Comparison of ENCODE assay signal across 18 cellular contexts in the genomic region with DNA sequence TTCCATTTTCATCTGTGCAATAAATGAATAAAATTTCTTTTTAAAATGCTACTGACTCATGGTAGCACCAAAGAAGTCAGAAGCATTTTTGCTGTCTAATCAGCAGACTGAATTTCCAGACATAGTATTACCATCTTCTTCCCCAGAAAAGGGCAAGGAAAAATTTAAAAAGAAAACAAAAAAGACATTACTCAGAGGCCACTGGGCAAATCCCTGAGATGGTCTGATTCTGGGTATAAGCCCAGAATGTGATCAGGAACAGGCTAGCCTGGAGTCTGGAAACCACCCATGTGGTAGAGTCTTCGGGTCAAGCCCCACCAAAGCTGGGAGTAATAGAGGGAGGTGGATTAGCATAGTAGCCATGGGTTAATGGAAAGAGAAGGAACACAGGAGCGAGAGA.
DNase-seq lines count a peak whose midpoint lies in the region; ATAC-seq and TF ChIP-seq lines count a peak whose summit lies in the region.
"Had no signal": no experiment of that assay in that cellular context is flagged by ENCODE, and none has a peak within 500 bp of the region (broad histone marks: within the 10 kb centered on the region; RNA-seq: fewer than 3 reads in every experiment).

No MANE protein-coding gene starts in this region.

- H3K4me1 ChIP-seq in adipocyte (ENCODE audit: control insufficient read depth, insufficient read depth, low read length) = peaks cover 6% of the 10 kb centered on the region
- peaks cover 0 to 5% of the 10 kb centered on the region in 2 donors for H3K4me1 ChIP-seq in naive thymus-derived CD4-positive, alpha-beta T cell (ENCODE audit: control insufficient read depth in 2 of 2, insufficient read depth in 2 of 2, low read length in 2 of 2)
- H3K4me1 ChIP-seq: A549, BE2C had no signal

- no peak overlapping the region for H3K27ac Mint-ChIP-seq in naive thymus-derived CD4-positive, alpha-beta T cell
- H3K27ac Mint-ChIP-seq: CD8-positive, alpha-beta T cell had no signal

- no peak overlapping the region for H3K9ac ChIP-seq in adipocyte (ENCODE audit: low read length)

- H3K27me3 ChIP-seq in adipocyte (replicated peaks; ENCODE audit: control insufficient read depth, insufficient read depth, low read length) = no peaks in the 10 kb centered on the region
- H3K27me3 ChIP-seq in naive thymus-derived CD4-positive, alpha-beta T cell (ENCODE audit: control insufficient read depth in 2 of 2, insufficient read depth in 2 of 2, low read length in 2 of 2) = no peaks in the 10 kb centered on the region
- H3K27me3 ChIP-seq: BE2C had no signal

- DNase-seq in AG09309 (ENCODE audit: low read depth) = peak; percentile 33
- peak; percentile 20 for DNase-seq in EL
- peak; percentile 16 for DNase-seq in adipocyte (ENCODE audit: low read depth)
- DNase-seq in fibroblast of the aortic adventitia (ENCODE audit: low read depth) = peak; percentile 40
- no peak for DNase-seq in naive thymus-derived CD4-positive, alpha-beta T cell
- DNase-seq: BE2C; Calu3; CD8-positive, alpha-beta T cell; HCEC 1CT; KBM-7; NCI-H1105 treated with DMSO at 0.1 percent for 48 hours; NCI-H1694; NCI-H2081 treated with DMSO at 0.1 percent for 48 hours had no signal

- peaks cover 0 to 7% (median 0%) of the 10 kb centered on the region in 11 donors for H3K9me3 Mint-ChIP-seq in naive thymus-derived CD4-positive, alpha-beta T cell
- H3K9me3 Mint-ChIP-seq: CD8-positive, alpha-beta T cell had no signal

- H3K4me1 Mint-ChIP-seq in naive thymus-derived CD4-positive, alpha-beta T cell = peaks cover 7 to 33% (median 15%) of the 10 kb centered on the region in 7 donors

- H3K9me3 ChIP-seq in adipocyte (ENCODE audit: control insufficient read depth, low read length) = no peaks in the 10 kb centered on the region
- no peaks in the 10 kb centered on the region for H3K9me3 ChIP-seq in naive thymus-derived CD4-positive, alpha-beta T cell (ENCODE audit: control insufficient read depth in 2 of 3, low read length in 3 of 3)
- H3K9me3 ChIP-seq: A549, BE2C had no signal

- H3K27me3 Mint-ChIP-seq in naive thymus-derived CD4-positive, alpha-beta T cell = no peaks in the 10 kb centered on the region

- H3K4me3 ChIP-seq in AG09309 (ENCODE audit: control insufficient read depth, low read depth, low read length) (no peak overlapping the region), adipocyte (ENCODE audit: low read length) (no peak overlapping the region), fibroblast of the aortic adventitia (ENCODE audit: low read depth, low read length) (no peak overlapping the region)
- no peak overlapping the region for H3K4me3 ChIP-seq in naive thymus-derived CD4-positive, alpha-beta T cell (ENCODE audit: low read length)
- H3K4me3 ChIP-seq: A549 had no signal

- intact Hi-C loops in naive thymus-derived CD4-positive, alpha-beta T cell (cut with micrococcal nuclease) = no loop called here

- no peak overlapping the region for H3K4me3 Mint-ChIP-seq in naive thymus-derived CD4-positive, alpha-beta T cell
- H3K4me3 Mint-ChIP-seq: CD8-positive, alpha-beta T cell had no signal

- H3K36me3 Mint-ChIP-seq in naive thymus-derived CD4-positive, alpha-beta T cell = peaks cover 0 to 11% (median 3%) of the 10 kb centered on the region in 5 donors
- H3K36me3 Mint-ChIP-seq: CD8-positive, alpha-beta T cell had no signal

- POLR2A ChIA-PET in naive thymus-derived CD4-positive, alpha-beta T cell (lab: Charles Lee) = no interaction called here

- CTCF ChIA-PET in naive thymus-derived CD4-positive, alpha-beta T cell (lab: Charles Lee) = no interaction called here

- ATAC-seq in HG03520 (IDR thresholded peaks at IDR 0.05; ENCODE audit: unreplicated experiment) (no peak), HG02885 (IDR thresholded peaks at IDR 0.05; ENCODE audit: poor library complexity, unreplicated experiment) (no peak)
- ATAC-seq in naive thymus-derived CD4-positive, alpha-beta T cell = no peak
- ATAC-seq: A549; CD8-positive, alpha-beta T cell; HepG2; Panc1 had no signal

- TF ChIP-seq CTCF in AG09309 (IDR thresholded peaks at IDR 0.05; ENCODE audit: control insufficient read depth, insufficient read depth, low read depth, low read length, missing control alignments) (no peak), fibroblast of the aortic adventitia (IDR thresholded peaks at IDR 0.05; ENCODE audit: insufficient read depth, low read length) (no peak)

- no peak overlapping the region for H3K27ac ChIP-seq in naive thymus-derived CD4-positive, alpha-beta T cell (ENCODE audit: low read depth, low read length)
- H3K27ac ChIP-seq: A549 had no signal

- H3K36me3 ChIP-seq in adipocyte (ENCODE audit: control insufficient read depth, insufficient read depth, low read length, severe bottlenecking) = no peaks in the 10 kb centered on the region
- no peaks in the 10 kb centered on the region for H3K36me3 ChIP-seq in naive thymus-derived CD4-positive, alpha-beta T cell (ENCODE audit: control insufficient read depth in 2 of 3, insufficient read depth in 3 of 3, low read length in 3 of 3)
- H3K36me3 ChIP-seq: BE2C had no signal

Comparison
In these comparisons a context has a peak if more than half of its experiments do, and no peak if none do; other contexts are left out.
1. DNase-seq: peak in AG09309 (single experiment), EL (single experiment), adipocyte (single experiment) and fibroblast of the aortic adventitia (single experiment); none in naive thymus-derived CD4-positive, alpha-beta T cell (0 of 9).